ENCODE assay signal across 8 cellular contexts in the genomic region with DNA sequence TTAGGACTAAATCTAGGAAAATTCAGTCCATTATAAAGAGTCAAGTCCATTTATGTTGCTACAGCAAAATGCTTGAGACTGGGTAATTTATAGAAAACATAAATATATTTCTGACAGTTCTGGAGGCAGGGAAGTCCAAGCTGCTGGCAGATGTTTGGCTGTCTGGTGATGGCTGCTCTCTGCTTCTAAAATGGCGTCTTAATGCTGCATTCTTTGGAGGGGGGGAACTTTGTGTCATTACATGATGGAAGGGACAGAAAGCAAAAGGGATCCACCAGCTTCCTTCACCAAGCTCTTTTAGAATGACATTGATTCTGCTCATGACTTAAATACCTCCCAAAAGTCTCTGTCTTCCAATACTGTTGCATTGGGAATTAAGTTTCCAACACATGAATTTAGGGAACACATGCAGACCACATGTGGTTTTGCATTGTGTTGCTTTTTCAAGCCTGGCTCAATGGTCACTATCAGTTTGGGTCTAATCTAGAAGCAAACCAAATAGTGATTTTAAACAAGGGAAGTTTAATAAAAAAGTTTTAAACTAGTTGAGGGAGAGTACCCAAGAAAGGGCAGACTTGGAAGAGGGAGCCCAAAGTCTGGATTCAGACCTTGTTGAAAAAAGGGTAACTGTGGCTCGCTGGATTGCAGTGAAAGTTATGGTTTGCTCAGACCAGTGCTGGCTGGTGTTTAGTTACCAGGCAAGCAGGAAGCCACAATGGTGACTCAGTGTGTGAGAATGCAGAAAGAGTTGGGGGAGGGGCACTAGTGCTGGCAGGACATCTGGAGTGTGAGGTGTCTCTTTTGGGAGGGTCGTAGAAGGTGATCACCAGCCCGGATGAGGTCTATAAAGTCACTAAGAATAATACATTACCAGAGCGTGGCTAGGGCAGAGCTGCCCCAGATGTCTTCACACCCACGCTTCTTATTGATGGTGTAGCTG. TPM values are rescaled to one million over a fixed set of nuclear protein-coding genes. Genes with fewer than 3 reads are reported as not detected.
DNase-seq lines count a peak whose midpoint lies in the region; ATAC-seq and TF ChIP-seq lines count a peak whose summit lies in the region.

No MANE protein-coding gene starts in this region.

- H3K27ac ChIP-seq in epithelial cell of prostate, result peak overlapping the region; percentile 42
- H3K27ac ChIP-seq in uterus, result no peak overlapping the region
- H3K27ac ChIP-seq in testis, result no peak overlapping the region

- peak; percentile 90 for DNase-seq in ELR (ENCODE audit: low read depth)
- DNase-seq in RPMI7951 (ENCODE audit: low read depth), result peak; percentile 90
- peak; percentile 52 for DNase-seq in epithelial cell of prostate (ENCODE audit: low read depth, low spot score)
- DNase-seq in smooth muscle cell of the brain vasculature (ENCODE audit: low read depth, low spot score), result peak; percentile 33
- DNase-seq in uterus, result no peak
- no peak for DNase-seq in testis

- 59 to 60% methylated on average over 6 of the region's 6 CpGs for WGBS in testis, 2 donors

- H3K4me1 ChIP-seq in uterus (no peaks in the 10 kb centered on the region), testis (no peaks in the 10 kb centered on the region)

- intact Hi-C loops in uterus (cut with DNase I; ENCODE audit: low total_unique reads), result no loop called here
- intact Hi-C loops in testis (cut with DNase I; ENCODE audit: low total_unique reads), result no loop called here

- TF ChIP-seq CTCF in uterus (IDR thresholded peaks at IDR 0.05) (no peak), testis (IDR thresholded peaks at IDR 0.05) (no peak)

- H3K9me3 ChIP-seq in uterus, result no peaks in the 10 kb centered on the region
- no peaks in the 10 kb centered on the region for H3K9me3 ChIP-seq in testis

- H3K4me3 ChIP-seq in uterus (no peak overlapping the region), testis (no peak overlapping the region)

- ATAC-seq in GM19397 (IDR thresholded peaks at IDR 0.05; ENCODE audit: unreplicated experiment) (peak; percentile 84), HG03280 (IDR thresholded peaks at IDR 0.05; ENCODE audit: unreplicated experiment) (peak; percentile 84)

- H3K27me3 ChIP-seq in uterus (peaks cover 0 to 3% of the 10 kb centered on the region in 2 donors), testis (no peaks in the 10 kb centered on the region)

- TF ChIP-seq POLR2A in uterus (IDR thresholded peaks at IDR 0.05), result no peak
- no peak for TF ChIP-seq POLR2A in testis (IDR thresholded peaks at IDR 0.05)

- H3K36me3 ChIP-seq in uterus (no peaks in the 10 kb centered on the region), testis (ENCODE audit: low read depth, missing control alignments) (no peaks in the 10 kb centered on the region)

RNA-seq across cellular contexts. Expression of a gene that starts 30.8 kb away (rescaled TPM):
- total RNA-seq in RPMI7951 (2014; rRNA removed; shearing (Covaris generic)), result 7.6 and 10.1 TPM in 2 replicates
- total RNA-seq in uterus (10 to 100 TPM in 1 of 4 donors, 1 to 10 TPM in 3; 2.9 to 17.1 (median 3.9) TPM), testis (10 to 100 TPM; 11.7 to 16.0 TPM)
- polyA plus RNA-seq in testis (ENCODE audit: insufficient read depth, low read depth, low replicate concordance), result 18.2 TPM

RNA-seq across cellular contexts. Expression of a gene that starts 30.8 kb away (rescaled TPM):
- 0.84 and 0.88 TPM in 2 replicates for total RNA-seq in RPMI7951 (2014; rRNA removed; shearing (Covaris generic))
- total RNA-seq in uterus (not detected), testis (1 to 10 TPM; 4.4 to 5.7 TPM)
- polyA plus RNA-seq in testis (ENCODE audit: insufficient read depth, low read depth, low replicate concordance), result 42.6 TPM

Comparison
In these comparisons a context has a peak if more than half of its experiments do, and no peak if none do; other contexts are left out.
1. DNase-seq: peak in ELR (single experiment), RPMI7951 (single experiment), epithelial cell of prostate (single experiment) and smooth muscle cell of the brain vasculature (single experiment); none in uterus (0 of 2) and testis (single experiment).